Comparison of ENCODE assay signal across 3 cellular contexts in genomic region chrX:150823826-150824225, GRCh38.
DNase-seq lines count a peak whose midpoint lies in the region; ATAC-seq, FAIRE-seq and TF ChIP-seq lines count a peak whose summit lies in the region.
"Not testable (repeated sequence)": the region's sequence is repeated elsewhere in the genome, so short reads cannot be mapped to it uniquely, and the experiment has no call there.

No MANE protein-coding gene starts in this region.

- TF ChIP-seq CTCF in A549 (IDR thresholded peaks at IDR 0.05); HEK293 (tag by site-specific recombination; IDR thresholded peaks at IDR 0.05): not testable (repeated sequence)

- TF ChIP-seq EP300 in A549 (IDR thresholded peaks at IDR 0.05) = not testable (repeated sequence)

- not testable (repeated sequence) for H3K27ac ChIP-seq in A549; HEK293 (ENCODE audit: extremely low read depth, low read depth, low read length)

- DNase-seq in A549 (ENCODE audit: low read depth in 1 of 2, low spot score in 1 of 2) = not testable (repeated sequence)

- not testable (repeated sequence) for H3K4me1 ChIP-seq in A549; HEK293 (ENCODE audit: control insufficient read depth, insufficient read depth, low read length)

- 100% methylated on average over 1 of the region's 1 CpG for WGBS in A549 (ENCODE audit: missing lambda C conversion rate)

- not testable (repeated sequence) for TF ChIP-seq RAD21 in A549 (conservative IDR thresholded peaks at IDR 0.05 in 1 of 2, IDR thresholded peaks at IDR 0.05 in 1 of 2)

- H3K4me3 ChIP-seq in A549; HEK293 (ENCODE audit: low read depth, low read length): not testable (repeated sequence)

- H3K27ac Mint-ChIP-seq in dendritic cell treated with granulocyte-macrophage colony-stimulating factor and Interleukin-4, amounts not matched to agents 40 ng/mL and 50 ng/mL, for 4 days = peak overlapping the region; percentile 60

- FAIRE-seq in A549 (lab: Jason Lieb, UNC) = peak; percentile 23

- not testable (repeated sequence) for H3K4me3 Mint-ChIP-seq in dendritic cell treated with granulocyte-macrophage colony-stimulating factor and Interleukin-4, amounts not matched to agents 40 ng/mL and 50 ng/mL, for 4 days

- peaks cover 15% of the 10 kb centered on the region for H3K9me3 Mint-ChIP-seq in dendritic cell treated with granulocyte-macrophage colony-stimulating factor and Interleukin-4, amounts not matched to agents 40 ng/mL and 50 ng/mL, for 4 days

- peaks cover 32% of the 10 kb centered on the region for H3K36me3 Mint-ChIP-seq in dendritic cell treated with granulocyte-macrophage colony-stimulating factor and Interleukin-4, amounts not matched to agents 40 ng/mL and 50 ng/mL, for 4 days (ENCODE audit: low read depth)

- not testable (repeated sequence) for H3K27me3 Mint-ChIP-seq in dendritic cell treated with granulocyte-macrophage colony-stimulating factor and Interleukin-4, amounts not matched to agents 40 ng/mL and 50 ng/mL, for 4 days

- H3K36me3 ChIP-seq in HEK293 (ENCODE audit: control insufficient read depth in 2 of 2, insufficient read depth in 1 of 2, low read length in 2 of 2) = peaks cover 0 to 16% of the 10 kb centered on the region in 2 experiments; a peak in 2 of 3 replicates

- CTCF ChIA-PET in A549 (lab: Yijun Ruan, JAX); HEK293 (lab: Yijun Ruan, JAX): not testable (repeated sequence)

- POLR2A ChIA-PET in A549 (lab: Yijun Ruan, JAX); HEK293 (lab: Yijun Ruan, JAX): not testable (repeated sequence)

- not testable (repeated sequence) for ATAC-seq in A549

- not testable (repeated sequence) for H3K4me1 Mint-ChIP-seq in dendritic cell treated with granulocyte-macrophage colony-stimulating factor and Interleukin-4, amounts not matched to agents 40 ng/mL and 50 ng/mL, for 4 days (ENCODE audit: low read depth)

- intact Hi-C loops in dendritic cell treated with granulocyte-macrophage colony-stimulating factor and Interleukin-4, amounts not matched to agents 40 ng/mL and 50 ng/mL, for 4 days (cut with micrococcal nuclease) = not testable (repeated sequence)

- not testable (repeated sequence) for H3K9me3 ChIP-seq in A549; HEK293 (ENCODE audit: control insufficient read depth, insufficient read depth, low read depth, low read length)

- H3K4me2 ChIP-seq in A549 = not testable (repeated sequence)

- not testable (repeated sequence) for TF ChIP-seq POLR2A in A549 (IDR thresholded peaks at IDR 0.05; ENCODE audit: low read length)

TF ChIP-seq in HEK293, 187 proteins besides CTCF, POLR2A, EP300 and RAD21:
- peak; percentile 91 for TF ChIP-seq ZNF513 (tag by site-specific recombination; IDR thresholded peaks at IDR 0.05)
